ENCODE assay signal across 2 cellular contexts in the genomic region with DNA sequence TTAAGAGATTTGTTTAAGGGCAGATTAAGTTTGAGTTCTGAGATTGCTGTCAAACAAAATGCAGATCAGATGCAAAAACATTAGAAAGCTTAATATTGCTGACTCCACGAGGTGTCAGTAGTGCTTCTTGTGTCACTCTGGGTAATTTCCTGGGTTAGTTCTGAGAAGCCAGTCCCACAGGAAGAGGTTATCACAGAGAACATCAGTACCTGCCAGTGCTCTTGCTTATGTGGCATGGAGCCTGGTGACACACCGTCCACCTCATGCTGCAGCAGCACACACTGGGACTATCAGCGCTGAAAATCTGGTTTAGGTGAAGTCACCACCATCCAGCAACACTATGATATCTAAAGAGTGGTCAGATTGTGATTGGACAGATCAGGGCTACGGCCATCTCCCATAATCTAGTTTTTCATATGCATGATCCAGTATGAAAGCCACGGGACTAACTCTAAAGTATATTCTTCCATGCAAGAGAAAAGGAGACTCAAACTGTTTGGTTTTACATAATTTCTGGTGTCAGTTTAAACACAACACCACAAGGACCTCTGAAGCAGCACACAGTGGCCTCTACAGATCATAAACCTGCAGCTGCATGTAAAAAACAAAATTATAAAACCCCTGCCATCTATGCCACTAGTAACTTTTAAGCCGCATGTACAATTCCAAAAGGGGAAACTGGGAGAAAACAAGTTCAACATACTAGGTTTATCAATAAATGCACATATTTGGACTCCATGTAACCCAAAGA.
TF ChIP-seq lines count a peak whose summit lies in the region.

No MANE protein-coding gene starts in this region.

TF ChIP-seq in K562, 482 proteins besides CTCF, POLR2A, EP300 and RAD21:
- TF ChIP-seq, protein P1, sequence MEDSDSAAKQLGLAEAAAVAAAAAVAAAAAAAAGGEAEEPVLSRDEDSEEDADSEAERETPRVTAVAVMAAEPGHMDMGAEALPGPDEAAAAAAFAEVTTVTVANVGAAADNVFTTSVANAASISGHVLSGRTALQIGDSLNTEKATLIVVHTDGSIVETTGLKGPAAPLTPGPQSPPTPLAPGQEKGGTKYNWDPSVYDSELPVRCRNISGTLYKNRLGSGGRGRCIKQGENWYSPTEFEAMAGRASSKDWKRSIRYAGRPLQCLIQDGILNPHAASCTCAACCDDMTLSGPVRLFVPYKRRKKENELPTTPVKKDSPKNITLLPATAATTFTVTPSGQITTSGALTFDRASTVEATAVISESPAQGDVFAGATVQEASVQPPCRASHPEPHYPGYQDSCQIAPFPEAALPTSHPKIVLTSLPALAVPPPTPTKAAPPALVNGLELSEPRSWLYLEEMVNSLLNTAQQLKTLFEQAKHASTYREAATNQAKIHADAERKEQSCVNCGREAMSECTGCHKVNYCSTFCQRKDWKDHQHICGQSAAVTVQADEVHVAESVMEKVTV (CRISPR knock-in tag; IDR thresholded peaks at IDR 0.05): 0 out of 2 replicates have a peak, but pooled peaks have one; percentile 27
- TF ChIP-seq SNIP1 (IDR thresholded peaks at IDR 0.05; ENCODE audit: low read depth) (no peak), SMAD3 (CRISPR knock-in tag; conservative IDR thresholded peaks at IDR 0.05) (no peak), FOXJ2 (tag; IDR thresholded peaks at IDR 0.05) (no peak), SMAD4 (CRISPR knock-in tag; conservative IDR thresholded peaks at IDR 0.05) (no peak), CBFA2T2 (conservative IDR thresholded peaks at IDR 0.05) (no peak), SP1 (CRISPR knock-in tag; IDR thresholded peaks at IDR 0.05) (no peak), BCL6 (CRISPR knock-in tag; IDR thresholded peaks at IDR 0.05) (no peak), SMC3 (conservative IDR thresholded peaks at IDR 0.05; ENCODE audit: insufficient read depth, low read depth, low read length) (0 out of 2 replicates have a peak, but pooled peaks have one; percentile 24), KAT7 (CRISPR knock-in tag; IDR thresholded peaks at IDR 0.05; ENCODE audit: borderline replicate concordance) (no peak), ZNF316 (IDR thresholded peaks at IDR 0.05) (peak; percentile 33; the same call in 1 of the 2 replicates), STAG1 (CRISPR knock-in tag; IDR thresholded peaks at IDR 0.05; ENCODE audit: borderline replicate concordance) (peak; percentile 39; the same call in 1 of the 2 replicates), GATA2 (CRISPR knock-in tag; IDR thresholded peaks at IDR 0.05) (no peak), MIER1 (IDR thresholded peaks at IDR 0.05; ENCODE audit: low read depth) (no peak), POLR2H (tag; IDR thresholded peaks at IDR 0.05; ENCODE audit: low read depth) (no peak)
- TF ChIP-seq, protein P2, sequence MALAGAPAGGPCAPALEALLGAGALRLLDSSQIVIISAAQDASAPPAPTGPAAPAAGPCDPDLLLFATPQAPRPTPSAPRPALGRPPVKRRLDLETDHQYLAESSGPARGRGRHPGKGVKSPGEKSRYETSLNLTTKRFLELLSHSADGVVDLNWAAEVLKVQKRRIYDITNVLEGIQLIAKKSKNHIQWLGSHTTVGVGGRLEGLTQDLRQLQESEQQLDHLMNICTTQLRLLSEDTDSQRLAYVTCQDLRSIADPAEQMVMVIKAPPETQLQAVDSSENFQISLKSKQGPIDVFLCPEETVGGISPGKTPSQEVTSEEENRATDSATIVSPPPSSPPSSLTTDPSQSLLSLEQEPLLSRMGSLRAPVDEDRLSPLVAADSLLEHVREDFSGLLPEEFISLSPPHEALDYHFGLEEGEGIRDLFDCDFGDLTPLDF (CRISPR knock-in tag; IDR thresholded peaks at IDR 0.05): no peak

TF ChIP-seq in liver, 16 proteins besides CTCF, POLR2A, EP300 and RAD21:
- TF ChIP-seq, protein P3, sequence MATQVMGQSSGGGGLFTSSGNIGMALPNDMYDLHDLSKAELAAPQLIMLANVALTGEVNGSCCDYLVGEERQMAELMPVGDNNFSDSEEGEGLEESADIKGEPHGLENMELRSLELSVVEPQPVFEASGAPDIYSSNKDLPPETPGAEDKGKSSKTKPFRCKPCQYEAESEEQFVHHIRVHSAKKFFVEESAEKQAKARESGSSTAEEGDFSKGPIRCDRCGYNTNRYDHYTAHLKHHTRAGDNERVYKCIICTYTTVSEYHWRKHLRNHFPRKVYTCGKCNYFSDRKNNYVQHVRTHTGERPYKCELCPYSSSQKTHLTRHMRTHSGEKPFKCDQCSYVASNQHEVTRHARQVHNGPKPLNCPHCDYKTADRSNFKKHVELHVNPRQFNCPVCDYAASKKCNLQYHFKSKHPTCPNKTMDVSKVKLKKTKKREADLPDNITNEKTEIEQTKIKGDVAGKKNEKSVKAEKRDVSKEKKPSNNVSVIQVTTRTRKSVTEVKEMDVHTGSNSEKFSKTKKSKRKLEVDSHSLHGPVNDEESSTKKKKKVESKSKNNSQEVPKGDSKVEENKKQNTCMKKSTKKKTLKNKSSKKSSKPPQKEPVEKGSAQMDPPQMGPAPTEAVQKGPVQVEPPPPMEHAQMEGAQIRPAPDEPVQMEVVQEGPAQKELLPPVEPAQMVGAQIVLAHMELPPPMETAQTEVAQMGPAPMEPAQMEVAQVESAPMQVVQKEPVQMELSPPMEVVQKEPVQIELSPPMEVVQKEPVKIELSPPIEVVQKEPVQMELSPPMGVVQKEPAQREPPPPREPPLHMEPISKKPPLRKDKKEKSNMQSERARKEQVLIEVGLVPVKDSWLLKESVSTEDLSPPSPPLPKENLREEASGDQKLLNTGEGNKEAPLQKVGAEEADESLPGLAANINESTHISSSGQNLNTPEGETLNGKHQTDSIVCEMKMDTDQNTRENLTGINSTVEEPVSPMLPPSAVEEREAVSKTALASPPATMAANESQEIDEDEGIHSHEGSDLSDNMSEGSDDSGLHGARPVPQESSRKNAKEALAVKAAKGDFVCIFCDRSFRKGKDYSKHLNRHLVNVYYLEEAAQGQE (IDR thresholded peaks at IDR 0.05): no peak
